11 cellular contexts compared by ENCODE assay signal in the genomic region with DNA sequence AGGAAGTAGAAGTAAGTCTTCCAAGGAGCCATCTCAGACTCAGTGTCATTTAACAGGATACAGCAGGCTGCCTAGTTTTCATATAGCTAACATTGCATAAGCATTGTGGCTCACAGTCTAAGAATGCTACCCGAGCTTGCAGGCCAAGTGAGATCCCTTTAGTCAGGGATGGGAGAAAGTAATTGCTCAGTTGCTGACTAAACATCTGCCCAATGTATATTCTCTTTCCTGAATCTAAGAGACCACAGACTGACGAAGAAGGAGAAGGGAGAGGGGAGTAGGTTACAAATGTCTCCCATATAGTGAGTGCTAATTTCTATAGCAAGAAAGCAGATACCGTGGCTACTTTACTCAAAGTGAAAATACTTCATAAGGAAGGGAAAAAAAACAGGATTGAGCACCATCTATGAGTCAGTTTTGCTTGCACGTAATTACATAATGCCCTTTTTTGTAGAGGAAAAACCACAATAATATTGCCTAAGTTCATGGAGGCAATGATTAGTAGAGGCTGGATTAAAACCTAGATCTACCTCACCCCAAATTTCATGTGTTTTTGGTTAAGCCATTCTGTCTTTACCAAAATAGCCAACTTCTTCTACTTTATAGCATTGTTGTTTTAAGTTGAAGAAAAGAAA.
A peak's percentile ranks its signal among the peaks of the same experiment; 100 is the strongest.
DNase-seq lines count a peak whose midpoint lies in the region; ATAC-seq and FAIRE-seq lines count a peak whose summit lies in the region.
"Had no signal": no experiment of that assay in that cellular context is flagged by ENCODE, and none has a peak within 500 bp of the region (broad histone marks: within the 10 kb centered on the region; RNA-seq: fewer than 3 reads in every experiment).

No MANE protein-coding gene starts in this region.

- peak overlapping the region in 14 of 21 experiments; percentile 2 to 74 (median 50) for H3K27ac ChIP-seq in skin epidermis

- peak; percentile 38 for DNase-seq in activated CD4-positive, alpha-beta T cell treated with anti-CD3 and anti-CD28 coated beads for 48 hours
- DNase-seq in activated CD4-positive, alpha-beta T cell treated with anti-CD3 and anti-CD28 coated beads for 4 hours = no peak
- peak; percentile 80 for DNase-seq in RCC 7860 (ENCODE audit: low spot score)
- peak; percentile 88 for DNase-seq in fibroblast of gingiva (ENCODE audit: low read depth)
- no peak for DNase-seq in SHP77 treated with DMSO at 0.1 percent for 48 hours (lab: John Stamatoyannopoulos, UW)
- DNase-seq in ecto neural progenitor cell (ENCODE audit: low spot score) = no peak
- DNase-seq: stimulated activated naive CD4-positive, alpha-beta T cell treated with Interleukin-2 at 50 U/mL for 16 hours; SW 1271 had no signal

- H3K4me3 ChIP-seq in skin epidermis = no peak overlapping the region

- FAIRE-seq in RCC 7860 (lab: Jason Lieb, UNC) = peak; percentile 81
- FAIRE-seq: GM18507 had no signal

- ATAC-seq in HG03139 (IDR thresholded peaks at IDR 0.05; ENCODE audit: unreplicated experiment) = no peak

Comparison
In these comparisons a context has a peak if more than half of its experiments do, and no peak if none do; other contexts are left out.
1. DNase-seq: peak in activated CD4-positive, alpha-beta T cell treated with anti-CD3 and anti-CD28 coated beads for 48 hours (single experiment), RCC 7860 (single experiment) and fibroblast of gingiva (single experiment); none in activated CD4-positive, alpha-beta T cell treated with anti-CD3 and anti-CD28 coated beads for 4 hours (0 of 2), SHP77 treated with DMSO at 0.1 percent for 48 hours (single experiment) and ecto neural progenitor cell (single experiment).